In genomic region chr6:144749263-144749662, GRCh38 we compare ENCODE assay signal across 24 cellular contexts.
DNase-seq lines count a peak whose midpoint lies in the region; ATAC-seq and FAIRE-seq lines count a peak whose summit lies in the region.
"Had no signal": no experiment of that assay in that cellular context is flagged by ENCODE, and none has a peak within 500 bp of the region (broad histone marks: within the 10 kb centered on the region; RNA-seq: fewer than 3 reads in every experiment).

No MANE protein-coding gene starts in this region.

- ATAC-seq in GM18858 (IDR thresholded peaks at IDR 0.05; ENCODE audit: unreplicated experiment), result no peak
- ATAC-seq: activated T-cell treated with anti-CD3 and anti-CD28 coated beads, Interleukin-2, amount 50 U/mL, for 4 hours; gastrocnemius medialis; left cardiac atrium had no signal

- FAIRE-seq in GM19239 (lab: Jason Lieb, UNC), result peak; percentile 39
- peak; percentile 87 for FAIRE-seq in islet of Langerhans (lab: Jason Lieb, UNC)
- FAIRE-seq: GM12891 had no signal

- no peak for DNase-seq in GM19239 (ENCODE audit: insufficient read length, low spot score)
- DNase-seq in NCI-H146 (lab: John Stamatoyannopoulos, UW), result peak; percentile 95
- DNase-seq in NCI-H2196 (lab: John Stamatoyannopoulos, UW; ENCODE audit: unreplicated experiment), result peak; percentile 67
- no peak for DNase-seq in SW 1271 (lab: John Stamatoyannopoulos, UW)
- no peak for DNase-seq in globus pallidus (ENCODE audit: low spot score)
- DNase-seq: ACHN; activated CD4-positive, alpha-beta T cell treated with anti-CD3 and anti-CD28 coated beads, Interleukin-2, amount 10 ng/mL, durations not matched to agents 24 days and 14 days; activated T-cell treated with anti-CD3 and anti-CD28 coated beads, Interleukin-2, amount 50 U/mL, for 4 hours; C1 segment of cervical spinal cord; Calu3; esophagus squamous epithelium; gastrocnemius medialis; GOT3; left cardiac atrium; NCI-H510A; Peyer's patch; stimulated activated CD4-positive, alpha-beta T cell treated with anti-CD3 and anti-CD28 coated beads, Interleukin-2, amount 100 ng/mL, for 24 hours; stomach; T1000; thyroid gland; WERI-Rb-1 had no signal

Comparison
In these comparisons a context has a peak if more than half of its experiments do, and no peak if none do; other contexts are left out.
1. DNase-seq: peak in NCI-H146 (single experiment) and NCI-H2196 (single experiment); none in GM19239 (single experiment), SW 1271 (0 of 2) and globus pallidus (single experiment).